Comparison of ENCODE assay signal across 34 cellular contexts in genomic region chr12:45701296-45701695, GRCh38.
"Had no signal": no experiment of that assay in that cellular context is flagged by ENCODE, and none has a peak within 500 bp of the region (broad histone marks: within the 10 kb centered on the region; RNA-seq: fewer than 3 reads in every experiment).

No MANE protein-coding gene starts in this region.

- ATAC-seq: activated CD4-positive, alpha-beta T cell treated with anti-CD3 and anti-CD28 coated beads for 36 hours; activated CD8-positive, alpha-beta memory T cell treated with anti-CD3 and anti-CD28 coated beads, Interleukin-2, amount 10 ng/mL, durations not matched to agents 7 days and 5 days; activated CD8-positive, alpha-beta T cell treated with anti-CD3 and anti-CD28 coated beads, Interleukin-2, amount 10 ng/mL, durations not matched to agents 7 days and 5 days; activated T-cell treated with anti-CD3 and anti-CD28 coated beads, Interleukin-2, amount 50 U/mL, for 72 hours; esophagus mucosa; T-helper 17 cell had no signal

- H3K4me1 Mint-ChIP-seq: activated CD4-positive, alpha-beta T cell treated with anti-CD3 and anti-CD28 coated beads for 36 hours; activated CD4-positive, alpha-beta T cell treated with anti-CD3 and anti-CD28 coated beads, Interleukin-2, amount 10 ng/mL, durations not matched to agents 24 days and 14 days; central memory CD8-positive, alpha-beta T cell had no signal

- DNase-seq: activated CD4-positive, alpha-beta memory T cell treated with anti-CD3 and anti-CD28 coated beads for 36 hours; activated CD4-positive, alpha-beta T cell treated with anti-CD3 and anti-CD28 coated beads for 36 hours; activated CD4-positive, CD25-positive, alpha-beta regulatory T cell; activated CD4-positive, CD25-positive, alpha-beta regulatory T cell treated with anti-CD3 and anti-CD28 coated beads, Interleukin-2, amount 50 U/mL, for 72 hours; activated CD8-positive, alpha-beta memory T cell treated with anti-CD3 and anti-CD28 coated beads, Interleukin-2, amount 10 ng/mL, durations not matched to agents 7 days and 5 days; activated CD8-positive, alpha-beta memory T cell treated with anti-CD3 and anti-CD28 coated beads, Interleukin-2, amount 50 U/mL, for 4 hours; activated CD8-positive, alpha-beta T cell treated with anti-CD3 and anti-CD28 coated beads, Interleukin-2, amount 10 ng/mL, durations not matched to agents 7 days and 5 days; activated effector memory CD4-positive, alpha-beta T cell treated with Interleukin-2 at 50 U/mL for 16 hours; activated gamma-delta T cell treated with Interleukin-2 at 50 U/mL for 16 hours; activated naive CD4-positive, alpha-beta T cell treated with anti-CD3 and anti-CD28 coated beads, Interleukin-2, amount 50 U/mL, for 16 hours; activated naive CD4-positive, alpha-beta T cell treated with Interleukin-2 at 50 U/mL for 16 hours; activated T-cell treated with anti-CD3 and anti-CD28 coated beads, Interleukin-2, amount 50 U/mL, for 1 hour; activated T-cell treated with anti-CD3 and anti-CD28 coated beads, Interleukin-2, amount 50 U/mL, for 72 hours; amniotic stem cell; anterior cingulate cortex; brain microvascular endothelial cell; dorsolateral prefrontal cortex; effector memory CD4-positive, alpha-beta T cell; endodermal cell; foreskin fibroblast; head of caudate nucleus; T-helper 17 cell; T1000; WERI-Rb-1 had no signal

- H3K27ac ChIP-seq: brain microvascular endothelial cell, coronary artery, dorsolateral prefrontal cortex, WERI-Rb-1 had no signal

- H3K4me3 Mint-ChIP-seq: activated CD4-positive, alpha-beta memory T cell treated with anti-CD3 and anti-CD28 coated beads for 36 hours; activated CD4-positive, alpha-beta T cell treated with anti-CD3 and anti-CD28 coated beads for 36 hours; activated CD4-positive, alpha-beta T cell treated with anti-CD3 and anti-CD28 coated beads, Interleukin-2, amount 10 ng/mL, durations not matched to agents 24 days and 14 days; activated CD8-positive, alpha-beta memory T cell treated with anti-CD3 and anti-CD28 coated beads, Interleukin-2, amount 10 ng/mL, durations not matched to agents 7 days and 5 days; activated CD8-positive, alpha-beta T cell treated with anti-CD3 and anti-CD28 coated beads, Interleukin-2, amount 10 ng/mL, durations not matched to agents 7 days and 5 days; activated naive CD8-positive, alpha-beta T cell; activated T-cell treated with anti-CD3 and anti-CD28 coated beads, Interleukin-2, amount 50 U/mL, for 72 hours; central memory CD8-positive, alpha-beta T cell; dendritic cell treated with granulocyte-macrophage colony-stimulating factor and Interleukin-4, amounts not matched to agents 40 ng/mL and 50 ng/mL, for 4 days; endodermal cell; T-helper 17 cell; T-helper 2 cell treated with Interferon-gamma antibody and Interleukin-4, amounts not matched to agents 5 μg/mL and 100 μg/mL, for 36 hours had no signal

- H3K4me3 ChIP-seq: coronary artery, dorsolateral prefrontal cortex had no signal

- H3K27me3 ChIP-seq: brain microvascular endothelial cell, dorsolateral prefrontal cortex had no signal

- FAIRE-seq: astrocyte, bronchial epithelial cell, frontal cortex had no signal

- H3K9me3 Mint-ChIP-seq: central memory CD8-positive, alpha-beta T cell had no signal

- H3K27me3 Mint-ChIP-seq: activated CD4-positive, alpha-beta memory T cell treated with anti-CD3 and anti-CD28 coated beads for 36 hours; activated CD4-positive, alpha-beta T cell treated with anti-CD3 and anti-CD28 coated beads for 36 hours; activated CD8-positive, alpha-beta memory T cell treated with anti-CD3 and anti-CD28 coated beads, Interleukin-2, amount 10 ng/mL, durations not matched to agents 7 days and 5 days; activated naive CD8-positive, alpha-beta T cell; central memory CD8-positive, alpha-beta T cell; dendritic cell treated with granulocyte-macrophage colony-stimulating factor and Interleukin-4, amounts not matched to agents 40 ng/mL and 50 ng/mL, for 4 days; T-helper 17 cell had no signal

- H3K36me3 ChIP-seq: brain microvascular endothelial cell, WERI-Rb-1 had no signal
